ENCODE assay signal across 1 cellular context in the genomic region with DNA sequence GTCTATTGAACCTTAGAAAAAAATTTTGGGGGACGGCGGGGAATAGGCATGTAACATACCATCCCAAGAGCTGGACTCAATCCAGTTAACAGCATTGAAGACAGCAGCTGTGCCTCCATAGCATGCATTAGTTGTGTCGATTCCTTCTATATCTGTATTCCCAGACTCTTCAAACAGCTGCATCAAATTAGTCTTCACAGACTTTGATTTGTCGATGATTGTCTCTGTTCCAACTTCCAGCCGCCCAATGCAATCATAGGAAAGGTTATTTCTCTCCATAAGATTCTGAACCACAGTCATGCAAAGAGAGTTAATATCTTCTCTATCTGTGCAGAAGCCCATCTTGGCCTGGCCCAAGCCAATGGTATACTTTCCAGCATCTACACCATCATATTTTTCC.
TF ChIP-seq lines count a peak whose summit lies in the region.

No MANE protein-coding gene starts in this region.

TF ChIP-seq in HepG2, 621 proteins besides CTCF, POLR2A, EP300 and RAD21 (continued from another document):
- TF ChIP-seq, protein P1, sequence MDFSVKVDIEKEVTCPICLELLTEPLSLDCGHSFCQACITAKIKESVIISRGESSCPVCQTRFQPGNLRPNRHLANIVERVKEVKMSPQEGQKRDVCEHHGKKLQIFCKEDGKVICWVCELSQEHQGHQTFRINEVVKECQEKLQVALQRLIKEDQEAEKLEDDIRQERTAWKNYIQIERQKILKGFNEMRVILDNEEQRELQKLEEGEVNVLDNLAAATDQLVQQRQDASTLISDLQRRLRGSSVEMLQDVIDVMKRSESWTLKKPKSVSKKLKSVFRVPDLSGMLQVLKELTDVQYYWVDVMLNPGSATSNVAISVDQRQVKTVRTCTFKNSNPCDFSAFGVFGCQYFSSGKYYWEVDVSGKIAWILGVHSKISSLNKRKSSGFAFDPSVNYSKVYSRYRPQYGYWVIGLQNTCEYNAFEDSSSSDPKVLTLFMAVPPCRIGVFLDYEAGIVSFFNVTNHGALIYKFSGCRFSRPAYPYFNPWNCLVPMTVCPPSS (IDR thresholded peaks at IDR 0.05), result no peak
